Comparison of ENCODE assay signal across 8 cellular contexts in the genomic region with DNA sequence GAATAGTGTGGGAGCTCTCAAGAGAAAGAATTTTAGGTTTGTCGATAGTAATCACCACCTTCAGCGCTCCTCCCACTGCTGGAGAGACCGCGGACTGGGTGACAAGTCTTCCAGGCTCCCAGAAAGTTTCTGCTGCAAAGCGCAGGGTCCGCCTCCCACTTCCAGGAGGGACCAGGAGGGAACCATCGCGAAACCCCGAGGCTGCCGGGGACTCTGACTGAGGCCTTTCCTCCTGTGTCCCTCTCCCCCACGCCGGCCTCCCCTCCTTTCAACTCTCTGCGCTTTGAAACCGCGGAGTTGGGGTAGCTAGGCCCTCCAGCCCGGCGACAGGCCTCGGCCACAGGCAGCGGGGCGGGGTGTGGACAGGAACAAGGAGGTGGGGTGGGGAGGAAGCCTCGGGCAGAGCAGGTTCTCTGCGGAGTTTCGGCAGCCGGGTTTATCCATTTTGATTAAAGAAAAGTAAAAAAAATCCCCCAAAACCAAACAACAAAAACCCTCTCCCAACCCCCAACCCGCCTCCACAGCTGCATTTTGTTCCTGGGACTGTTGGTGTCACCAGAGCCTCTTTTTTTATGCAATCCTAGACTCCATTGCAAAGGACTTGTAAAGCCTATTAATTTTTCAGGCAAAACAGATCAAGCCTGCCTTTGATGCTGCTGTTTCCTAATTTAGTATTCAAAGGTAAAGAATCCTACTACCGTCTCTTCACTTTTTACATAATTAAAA. TPM values are rescaled to one million over a fixed set of nuclear protein-coding genes. Genes with fewer than 3 reads are reported as not detected.
DNase-seq lines count a peak whose midpoint lies in the region; ATAC-seq and TF ChIP-seq lines count a peak whose summit lies in the region.

No MANE protein-coding gene starts in this region.

- H3K9me3 ChIP-seq in mononuclear cell (ENCODE audit: low read depth, low read length) = no peaks in the 10 kb centered on the region

- H3K4me3 ChIP-seq in epithelial cell of esophagus (ENCODE audit: low read length) (peak overlapping the region; percentile 34), mononuclear cell (ENCODE audit: low read length) (peak overlapping the region; percentile 25)

- DNase-seq in EL (peak; percentile 16), NCI-H460 (ENCODE audit: extremely low read depth, low read depth) (peak; percentile 39), activated T-cell treated with anti-CD3 and anti-CD28 coated beads for 24 hours (ENCODE audit: low read depth) (peak; percentile 20), epithelial cell of esophagus (ENCODE audit: low read depth) (peak; percentile 24)
- DNase-seq in stimulated activated CD8-positive, alpha-beta memory T cell treated with anti-CD3 and anti-CD28 coated beads, Interleukin-4, amount 100 ng/mL, for 48 hours = peak; percentile 63

- H3K4me1 ChIP-seq in mononuclear cell (ENCODE audit: insufficient read depth, low read length) = peaks cover 20% of the 10 kb centered on the region

- peak; percentile 31 for ATAC-seq in HG02623 (IDR thresholded peaks at IDR 0.05; ENCODE audit: unreplicated experiment)
- ATAC-seq in HG02588 (IDR thresholded peaks at IDR 0.05; ENCODE audit: unreplicated experiment) = no peak

- peak; percentile 31 for TF ChIP-seq CTCF in epithelial cell of esophagus (IDR thresholded peaks at IDR 0.05; ENCODE audit: insufficient read depth, low read depth, low read length, missing control alignments)

- H3K27me3 ChIP-seq in mononuclear cell (ENCODE audit: insufficient read depth, low read length) = peaks cover 49% of the 10 kb centered on the region

RNA-seq across cellular contexts. Expression of a gene that starts 51.9 kb away (rescaled TPM):
- 6.3 and 9.1 TPM in 2 replicates for total RNA-seq in NCI-H460 (2014; rRNA removed; shearing (Covaris generic))
- 1.8 and 6.1 TPM in 2 replicates for polyA plus RNA-seq in NCI-H460 (2014; cell fraction: nucleus; rRNA removed)
- total RNA-seq in mononuclear cell = 2.9 TPM
